ENCODE assay signal across 8 cellular contexts in genomic region chr7:2760098-2760889, GRCh38.
A peak's percentile ranks its signal among the peaks of the same experiment; 100 is the strongest.
DNase-seq lines count a peak whose midpoint lies in the region; ATAC-seq and TF ChIP-seq lines count a peak whose summit lies in the region.

No MANE protein-coding gene starts in this region.

- peaks cover 53% of the 10 kb centered on the region for H3K4me1 Mint-ChIP-seq in activated T-cell treated with anti-CD3 and anti-CD28 coated beads, Interleukin-2, amount 50 U/mL, for 72 hours (ENCODE audit: low read depth)

- no peak overlapping the region for H3K27ac Mint-ChIP-seq in activated T-cell treated with anti-CD3 and anti-CD28 coated beads, Interleukin-2, amount 50 U/mL, for 72 hours

- no peaks in the 10 kb centered on the region for H3K27me3 ChIP-seq in gastrocnemius medialis

- no peak for ATAC-seq in activated T-cell treated with anti-CD3 and anti-CD28 coated beads, Interleukin-2, amount 50 U/mL, for 72 hours (replicated peaks in 1 of 2)
- peak; percentile 77 to 87 for ATAC-seq in gastrocnemius medialis

- H3K27me3 Mint-ChIP-seq in activated T-cell treated with anti-CD3 and anti-CD28 coated beads, Interleukin-2, amount 50 U/mL, for 72 hours (ENCODE audit: low read depth), result no peaks in the 10 kb centered on the region

- TF ChIP-seq CTCF in gastrocnemius medialis (IDR thresholded peaks at IDR 0.05 in 4 of 5, conservative IDR thresholded peaks at IDR 0.05 in 1 of 5), result peak; percentile 46 to 65 (median 58)

- peaks cover 45 to 51% of the 10 kb centered on the region in 2 donors for H3K4me1 ChIP-seq in gastrocnemius medialis

- peaks cover 5 to 20% of the 10 kb centered on the region in 2 donors for H3K36me3 Mint-ChIP-seq in activated T-cell treated with anti-CD3 and anti-CD28 coated beads, Interleukin-2, amount 50 U/mL, for 72 hours (ENCODE audit: insufficient read depth in 2 of 2)

- peak; percentile 35 to 38 for DNase-seq in activated T-cell treated with anti-CD3 and anti-CD28 coated beads, Interleukin-2, amount 50 U/mL, for 72 hours
- DNase-seq in activated T-cell treated with anti-CD3 and anti-CD28 coated beads, Interleukin-2, amount 50 U/mL, for 1 hour, result no peak
- peak; percentile 43 to 71 for DNase-seq in NCI-H187 (lab: John Stamatoyannopoulos, UW)
- DNase-seq in iPS DF 19.7 (ENCODE audit: low read depth, low spot score), result peak; percentile 48
- DNase-seq in gastrocnemius medialis, result peak; percentile 69 to 84
- DNase-seq in stimulated activated naive CD4-positive, alpha-beta T cell (lab: John Stamatoyannopoulos, UW), result no peak
- no peak for DNase-seq in NCI-H128 (lab: John Stamatoyannopoulos, UW; ENCODE audit: unreplicated experiment)

- H3K9me3 ChIP-seq in gastrocnemius medialis, result no peaks in the 10 kb centered on the region

- peak overlapping the region; percentile 77 for H3K27ac ChIP-seq in angular gyrus (ENCODE audit: low read depth, low read length)
- peak overlapping the region; percentile 78 to 86 (median 82) for H3K27ac ChIP-seq in gastrocnemius medialis

- in situ Hi-C loops in gastrocnemius medialis (cut with MboI; ENCODE audit: low sequenced_read_pairs in 4 of 4), result no loop called here

- H3K9me3 Mint-ChIP-seq in activated T-cell treated with anti-CD3 and anti-CD28 coated beads, Interleukin-2, amount 50 U/mL, for 72 hours, result no peaks in the 10 kb centered on the region

- H3K36me3 ChIP-seq in gastrocnemius medialis, result no peaks in the 10 kb centered on the region

- intact Hi-C loops in gastrocnemius medialis (cut with DNase I; ENCODE audit: low total_unique reads), result loop anchor here (2.0 to 5.0 kb wide), 3 partner anchors 37 to 1977 kb away; partner anchors contain the start of gene GNA12

- H3K4me3 Mint-ChIP-seq in activated T-cell treated with anti-CD3 and anti-CD28 coated beads, Interleukin-2, amount 50 U/mL, for 72 hours, result peak overlapping the region; percentile 6 to 49

- peak in 1 of 2 donors; percentile 14 for TF ChIP-seq POLR2A in gastrocnemius medialis (IDR thresholded peaks at IDR 0.05)

- H3K4me3 ChIP-seq in gastrocnemius medialis, result peak overlapping the region; percentile 8 to 40 (median 26)

Comparison
In these comparisons a context has a peak if more than half of its experiments do, and no peak if none do; other contexts are left out.
1. DNase-seq: peak in activated T-cell treated with anti-CD3 and anti-CD28 coated beads, Interleukin-2, amount 50 U/mL, for 72 hours (2 of 2), NCI-H187 (2 of 2), iPS DF 19.7 (single experiment) and gastrocnemius medialis (2 of 2); none in activated T-cell treated with anti-CD3 and anti-CD28 coated beads, Interleukin-2, amount 50 U/mL, for 1 hour (single experiment), stimulated activated naive CD4-positive, alpha-beta T cell (0 of 6) and NCI-H128 (single experiment).
2. ATAC-seq: peak in gastrocnemius medialis (2 of 2); none in activated T-cell treated with anti-CD3 and anti-CD28 coated beads, Interleukin-2, amount 50 U/mL, for 72 hours (0 of 2).